Comparison of ENCODE assay signal across 7 cellular contexts in genomic region chr19:1767464-1767933, GRCh38.
DNase-seq lines count a peak whose midpoint lies in the region; ATAC-seq and TF ChIP-seq lines count a peak whose summit lies in the region.

No MANE protein-coding gene starts in this region.

- no peak overlapping the region for H3K27ac ChIP-seq in SU-DHL-6 (ENCODE audit: low read depth, low read length)

- no peak overlapping the region for H3K4me2 ChIP-seq in SU-DHL-6 (ENCODE audit: low read depth, low read length, poor library complexity, severe bottlenecking)

- H3K27me3 ChIP-seq in SU-DHL-6 (ENCODE audit: low read length): peaks cover 3% of the 10 kb centered on the region; the same call in 1 of the 2 replicates

- H3F3A ChIP-seq in SU-DHL-6 (ENCODE audit: insufficient read depth): no peaks in the 10 kb centered on the region

- ATAC-seq in GM21723 (IDR thresholded peaks at IDR 0.05; ENCODE audit: unreplicated experiment): no peak

- no peaks in the 10 kb centered on the region for H4K20me1 ChIP-seq in SU-DHL-6 (ENCODE audit: low read depth, low read length)

- TF ChIP-seq CTCF in SU-DHL-6 (IDR thresholded peaks at IDR 0.05; ENCODE audit: insufficient read depth, low read length, poor library complexity, severe bottlenecking): peak; percentile 96

- no peak overlapping the region for H2AFZ ChIP-seq in SU-DHL-6 (ENCODE audit: low read depth, low read length, severe bottlenecking)

- DNase-seq in GM19238 (ENCODE audit: insufficient read length, low spot score) (peak; percentile 86), iPS-NIHi7 (ENCODE audit: extremely low spot score) (peak; percentile 89), SIG-M5 treated with dmso at 0.1 percent for 504 hours (lab: John Stamatoyannopoulos, UW; ENCODE audit: unreplicated experiment) (no peak)
- peak; percentile 34 for DNase-seq in activated naive CD8-positive, alpha-beta T cell treated with anti-CD3 and anti-CD28 coated beads, Interleukin-2, amount 50 U/mL, for 16 hours (ENCODE audit: low read depth, low spot score)
- DNase-seq in stimulated activated CD4-positive, alpha-beta T cell treated with anti-CD3 and anti-CD28 coated beads, TNF-alpha, amount 100 ng/mL, for 24 hours (ENCODE audit: low read depth in 3 of 3): peak; percentile 22 to 52 (median 37)

- no peak overlapping the region for H3K4me3 ChIP-seq in SU-DHL-6 (ENCODE audit: insufficient read depth, low read length, poor library complexity, severe bottlenecking)

- no peaks in the 10 kb centered on the region for H3K9me2 ChIP-seq in SU-DHL-6 (replicated peaks; ENCODE audit: insufficient read depth, low read length)

- no peak overlapping the region for H3K9ac ChIP-seq in SU-DHL-6 (ENCODE audit: low read length)

- H3K36me3 ChIP-seq in SU-DHL-6 (ENCODE audit: low read length): no peaks in the 10 kb centered on the region

- H3K9me3 ChIP-seq in SU-DHL-6 (ENCODE audit: insufficient read depth, low read length): no peaks in the 10 kb centered on the region; the same call in 1 of the 2 replicates

- H3K79me2 ChIP-seq in SU-DHL-6 (ENCODE audit: insufficient read depth, low read length): no peaks in the 10 kb centered on the region
